In the genomic region with DNA sequence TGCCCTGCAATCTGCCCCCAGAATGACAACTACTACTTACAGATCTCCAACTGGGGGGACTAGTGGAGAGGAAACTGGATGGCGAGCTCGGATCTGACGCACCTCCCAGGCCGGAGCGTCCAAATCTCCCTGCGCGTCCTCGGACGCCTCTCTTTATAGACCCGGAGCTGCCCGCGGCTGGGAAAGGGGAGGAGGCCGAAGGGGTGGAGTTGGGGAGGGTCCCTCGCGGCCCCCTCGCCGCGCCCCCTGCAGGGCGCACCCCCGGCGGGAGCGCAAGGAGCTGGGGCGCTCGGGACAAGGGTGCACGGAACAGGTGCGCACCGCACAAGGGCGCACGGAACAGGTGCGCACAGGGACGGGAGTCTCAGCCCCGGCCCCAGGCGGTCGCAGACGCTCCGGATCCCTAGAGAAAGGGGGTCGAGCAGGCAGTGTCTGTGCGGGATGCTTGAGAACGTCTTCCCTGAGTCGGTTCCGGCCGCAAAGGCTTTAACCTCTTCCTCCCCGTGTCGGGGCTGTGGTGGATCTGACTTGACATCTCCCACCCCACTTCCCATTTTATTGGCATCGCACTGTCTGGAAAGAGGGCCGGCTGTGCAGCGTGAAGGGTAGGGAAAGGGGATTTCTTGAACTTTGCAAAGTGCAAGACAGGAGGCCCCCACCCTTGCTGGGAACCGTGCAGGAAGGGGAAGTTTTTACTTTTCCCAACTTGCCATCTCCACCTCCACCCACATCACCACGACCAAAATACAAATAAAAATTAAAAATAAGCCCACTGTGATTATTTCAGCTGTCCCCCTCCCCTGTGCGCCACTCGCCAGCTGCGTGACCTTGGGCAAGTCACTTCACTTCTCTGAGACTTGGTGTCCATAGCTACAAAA, we compare ENCODE assay signal across 10 cellular contexts. TPM values are rescaled to one million over a fixed set of nuclear protein-coding genes. Genes with fewer than 3 reads are reported as not detected.
DNase-seq lines count a peak whose midpoint lies in the region; ATAC-seq and TF ChIP-seq lines count a peak whose summit lies in the region.
"Had no signal": no experiment of that assay in that cellular context is flagged by ENCODE, and none has a peak within 500 bp of the region (broad histone marks: within the 10 kb centered on the region; RNA-seq: fewer than 3 reads in every experiment).

A gene (minus strand): TSS at position 128 of the 878 bp plus-strand sequence. CDS start 18,776 bp downstream, outside the sequence.

- 0 to 4% (median 2%) methylated on average over 31 to 51 of the region's 52 CpGs for WGBS in stomach, 5 donors

- H3K27ac ChIP-seq in HUES48 (ENCODE audit: low read depth, low read length) (no peak within 1 kb of the TSS), ascending aorta (peak within 1 kb of the TSS; percentile 88 to 92), stomach (peak within 1 kb of the TSS in 4 of 5 donors; percentile 68 to 90 (median 83))

- H3K36me3 ChIP-seq in HUES48 (ENCODE audit: control insufficient read depth, insufficient read depth, low read length): no peaks in the 10 kb centered on the region
- H3K36me3 ChIP-seq in ascending aorta: peaks cover 0 to 3% of the 10 kb centered on the region in 2 donors
- peaks cover 0 to 10% (median 0%) of the 10 kb centered on the region in 4 donors for H3K36me3 ChIP-seq in stomach

- TF ChIP-seq POLR2A in stomach (IDR thresholded peaks at IDR 0.05): no peak

- H3K9me3 ChIP-seq in HUES48 (ENCODE audit: control insufficient read depth, insufficient read depth, low read length): no peaks in the 10 kb centered on the region
- H3K9me3 ChIP-seq in ascending aorta: no peaks in the 10 kb centered on the region
- no peaks in the 10 kb centered on the region for H3K9me3 ChIP-seq in stomach

- H3K27me3 ChIP-seq in HUES48 (ENCODE audit: control insufficient read depth, insufficient read depth, low read length) (peaks cover 42% of the 10 kb centered on the region), ascending aorta (no peaks in the 10 kb centered on the region), stomach (peaks cover 0 to 42% (median 31%) of the 10 kb centered on the region in 3 donors)

- intact Hi-C loops in ascending aorta (cut with DNase I) (loop anchor here (5.0 kb wide), 3 partner anchors 35 to 165 kb away; no protein-coding TSS in a partner anchor), stomach (cut with DNase I; ENCODE audit: low total_unique reads) (no loop called here)

- DNase-seq in ascending aorta (ENCODE audit: low spot score in 2 of 2) (peak in 1 of 2 donors; percentile 72), islet precursor cell (peak; percentile 54), stomach (no peak), left lobe of liver (ENCODE audit: low spot score) (no peak)
- DNase-seq in activated CD8-positive, alpha-beta memory T cell treated with anti-CD3 and anti-CD28 coated beads for 24 hours: no peak
- DNase-seq: NCI-H2029 treated with DMSO at 0.1 percent for 48 hours, occipital lobe had no signal

- ATAC-seq in HG02870 (IDR thresholded peaks at IDR 0.05; ENCODE audit: unreplicated experiment): no peak
- no peak for ATAC-seq in HG02763 (IDR thresholded peaks at IDR 0.05; ENCODE audit: unreplicated experiment)
- no peak for ATAC-seq in left lobe of liver

- peak in 1 of 3 experiments; percentile 14 for TF ChIP-seq CTCF in ascending aorta (IDR thresholded peaks at IDR 0.05)
- no peak for TF ChIP-seq CTCF in stomach (IDR thresholded peaks at IDR 0.05)

- H3K9ac ChIP-seq in HUES48 (ENCODE audit: low read depth, low read length): peak within 1 kb of the TSS; percentile 3; the same call in 1 of the 2 replicates

- peak within 1 kb of the TSS; percentile 62 for H3K4me3 ChIP-seq in HUES48 (ENCODE audit: low read depth, low read length)
- peak within 1 kb of the TSS; percentile 71 to 92 for H3K4me3 ChIP-seq in ascending aorta
- peak within 1 kb of the TSS; percentile 37 to 51 (median 46) for H3K4me3 ChIP-seq in stomach

- TF ChIP-seq EP300 in stomach (IDR thresholded peaks at IDR 0.05): no peak

- H3K4me1 ChIP-seq in HUES48 (ENCODE audit: control insufficient read depth, insufficient read depth, low read length) (peaks cover 4% of the 10 kb centered on the region; the same call in 1 of the 2 replicates), ascending aorta (peaks cover 0 to 8% of the 10 kb centered on the region in 2 donors), stomach (peaks cover 6 to 27% (median 22%) of the 10 kb centered on the region in 4 donors)

RNA-seq across cellular contexts. Expression of the gene that starts here (rescaled TPM):
- total RNA-seq in ascending aorta (694 TPM), stomach (1,000 to 10,000 TPM in 4 of 5 donors, 100 to 1,000 TPM in 1; 496 to 3,048 (median 1,297) TPM), left lobe of liver (2.7 TPM)
- 100 to 1,000 TPM in 1 of 3 donors, 10 to 100 TPM in 2; 33.8 to 494 (median 44.0) TPM for polyA plus RNA-seq in stomach

Comparison
In these comparisons a context has a peak if more than half of its experiments do, and no peak if none do; other contexts are left out.
1. RNA of the gene that starts here (total RNA-seq): 496 to 3,048 TPM in stomach and 694 TPM in ascending aorta (single experiment); 2.7 TPM in left lobe of liver (single experiment); every median in the first group is over 100 times any median in the second.
2. Peak in every context shown above with its lines, with median percentiles within 50 percentile points of each other: H3K4me3 ChIP-seq.